In genomic region chr16:17380613-17381012, GRCh38 we compare ENCODE assay signal across 1 cellular context.
TF ChIP-seq lines count a peak whose summit lies in the region.

No MANE protein-coding gene starts in this region.

TF ChIP-seq in H1, 55 proteins besides CTCF, POLR2A, EP300 and RAD21 (continued from another document):
- TF ChIP-seq CHD2 (IDR thresholded peaks at IDR 0.05; ENCODE audit: low read length) (no peak), RFX5 (IDR thresholded peaks at IDR 0.05; ENCODE audit: borderline replicate concordance, low read depth, low read length) (no peak), GABPA (IDR thresholded peaks at IDR 0.05; ENCODE audit: borderline replicate concordance, insufficient read depth, low read length) (no peak), HDAC2 (IDR thresholded peaks at IDR 0.05; ENCODE audit: borderline replicate concordance in 1 of 2, low read depth in 2 of 2, low read length in 2 of 2) (no peak), YY1 (IDR thresholded peaks at IDR 0.05; ENCODE audit: low read depth, low read length) (no peak), TEAD4 (IDR thresholded peaks at IDR 0.05; ENCODE audit: low read depth, low read length) (no peak), SIN3A (conservative IDR thresholded peaks at IDR 0.05 in 1 of 2, IDR thresholded peaks at IDR 0.05 in 1 of 2; ENCODE audit: low read depth in 1 of 2, low read length in 2 of 2) (no peak), MAX (IDR thresholded peaks at IDR 0.05) (no peak), ASH2L (IDR thresholded peaks at IDR 0.05; ENCODE audit: low read length) (no peak), GTF2F1 (IDR thresholded peaks at IDR 0.05; ENCODE audit: borderline replicate concordance, low read depth, low read length) (no peak), RBBP5 (IDR thresholded peaks at IDR 0.05; ENCODE audit: borderline replicate concordance, low read depth, low read length) (no peak), SAP30 (IDR thresholded peaks at IDR 0.05; ENCODE audit: insufficient read depth, insufficient replicate concordance, low read length) (no peak)
